Comparison of ENCODE assay signal across 19 cellular contexts in genomic region chr12:46358791-46359666, GRCh38. TPM values are rescaled to one million over a fixed set of nuclear protein-coding genes. Genes with fewer than 3 reads are reported as not detected.
A peak's percentile ranks its signal among the peaks of the same experiment; 100 is the strongest.
DNase-seq lines count a peak whose midpoint lies in the region; ATAC-seq and TF ChIP-seq lines count a peak whose summit lies in the region.
"Had no signal": no experiment of that assay in that cellular context is flagged by ENCODE, and none has a peak within 500 bp of the region (broad histone marks: within the 10 kb centered on the region; RNA-seq: fewer than 3 reads in every experiment).

No MANE protein-coding gene starts in this region.

- H3K4me1 Mint-ChIP-seq in MCF 10A (ENCODE audit: insufficient read depth, unreplicated experiment) = peaks cover 29% of the 10 kb centered on the region
- H3K4me1 Mint-ChIP-seq: neural crest cell had no signal

- no peak for ATAC-seq in SK-N-SH treated with all-trans-retinoic acid at 6 μM for 48 hours
- ATAC-seq: activated CD8-positive, alpha-beta T cell treated with anti-CD3 and anti-CD28 coated beads for 36 hours had no signal

- H3K27ac Mint-ChIP-seq in MCF 10A (ENCODE audit: low read depth, unreplicated experiment) = no peak overlapping the region
- H3K27ac Mint-ChIP-seq: activated CD8-positive, alpha-beta T cell treated with anti-CD3 and anti-CD28 coated beads for 36 hours had no signal

- intact Hi-C loops in MCF 10A (cut with micrococcal nuclease) = loop anchor here (5.0 kb wide), 1 partner anchor 207 kb away; no protein-coding TSS in a partner anchor
- intact Hi-C loops in breast epithelium (cut with DNase I; ENCODE audit: low total_unique reads) = no loop called here
- intact Hi-C loops in esophagus muscularis mucosa (cut with DNase I) = no loop called here

- TF ChIP-seq POLR2A in breast epithelium (IDR thresholded peaks at IDR 0.05) (no peak), esophagus muscularis mucosa (IDR thresholded peaks at IDR 0.05; ENCODE audit: low read depth) (no peak)

- TF ChIP-seq CTCF in MCF 10A (IDR thresholded peaks at IDR 0.05; ENCODE audit: unreplicated experiment) = no peak
- TF ChIP-seq CTCF in breast epithelium (IDR thresholded peaks at IDR 0.05) = no peak
- no peak for TF ChIP-seq CTCF in esophagus muscularis mucosa (IDR thresholded peaks at IDR 0.05)

- H3K4me1 ChIP-seq in breast epithelium = no peaks in the 10 kb centered on the region
- H3K4me1 ChIP-seq in esophagus muscularis mucosa = peaks cover 14 to 49% (median 41%) of the 10 kb centered on the region in 4 donors
- H3K4me1 ChIP-seq: HAP-1 had no signal

- H3K36me3 Mint-ChIP-seq in MCF 10A (ENCODE audit: insufficient read depth, unreplicated experiment) = peaks cover 82% of the 10 kb centered on the region

- H3K4me3 ChIP-seq in breast epithelium (no peak overlapping the region), esophagus muscularis mucosa (no peak overlapping the region)
- H3K4me3 ChIP-seq: coronary artery, HAP-1, lung, Peyer's patch, right atrium auricular region had no signal

- CTCF ChIA-PET in MCF 10A (lab: Yijun Ruan, JAX) = interaction anchor here (0.6 to 1.1 kb wide), 6 partner anchors 12 to 1124 kb away, joined by 3 to 5 read pairs (median 3); no protein-coding TSS in a partner anchor

- no peak overlapping the region for H3K4me3 Mint-ChIP-seq in MCF 10A (ENCODE audit: unreplicated experiment)
- H3K4me3 Mint-ChIP-seq: activated CD8-positive, alpha-beta T cell treated with anti-CD3 and anti-CD28 coated beads for 36 hours; neural crest cell had no signal

- TF ChIP-seq EP300 in esophagus muscularis mucosa (IDR thresholded peaks at IDR 0.05) = no peak

- no peaks in the 10 kb centered on the region for H3K9me3 Mint-ChIP-seq in MCF 10A (ENCODE audit: unreplicated experiment)
- H3K9me3 Mint-ChIP-seq: activated CD8-positive, alpha-beta T cell treated with anti-CD3 and anti-CD28 coated beads for 36 hours; neural crest cell had no signal

- no peaks in the 10 kb centered on the region for H3K27me3 Mint-ChIP-seq in MCF 10A (ENCODE audit: insufficient read depth, unreplicated experiment)
- H3K27me3 Mint-ChIP-seq: activated CD8-positive, alpha-beta T cell treated with anti-CD3 and anti-CD28 coated beads for 36 hours had no signal

- H3K36me3 ChIP-seq in breast epithelium = peaks cover 26% of the 10 kb centered on the region
- peaks cover 47 to 56% (median 56%) of the 10 kb centered on the region in 4 donors for H3K36me3 ChIP-seq in esophagus muscularis mucosa

- no peak for DNase-seq in MCF 10A (ENCODE audit: unreplicated experiment)
- no peak for DNase-seq in breast epithelium (ENCODE audit: low spot score in 2 of 2)
- DNase-seq in fibroblast of peridontal ligament (ENCODE audit: extremely low read depth) = peak; percentile 24
- DNase-seq in C1 segment of cervical spinal cord (lab: John Stamatoyannopoulos, UW) = no peak
- no peak for DNase-seq in esophagus muscularis mucosa (ENCODE audit: extremely low spot score)
- DNase-seq in SHP77 treated with DMSO at 0.1 percent for 48 hours (lab: John Stamatoyannopoulos, UW) = no peak
- no peak for DNase-seq in NCI-H2196 treated with DMSO at 0.1 percent for 48 hours (lab: John Stamatoyannopoulos, UW; ENCODE audit: unreplicated experiment)
- DNase-seq: activated CD8-positive, alpha-beta T cell treated with anti-CD3 and anti-CD28 coated beads for 36 hours; amniotic stem cell; NCI-H1092; NCI-H526 treated with DMSO at 0.1 percent for 48 hours; Peyer's patch; stomach had no signal

- H3K9me3 ChIP-seq in breast epithelium (no peaks in the 10 kb centered on the region), esophagus muscularis mucosa (no peaks in the 10 kb centered on the region)
- H3K9me3 ChIP-seq: HAP-1, Peyer's patch, right atrium auricular region, stomach had no signal

- H3K27ac ChIP-seq in breast epithelium = peak overlapping the region in 1 of 2 donors; percentile 7
- H3K27ac ChIP-seq in esophagus muscularis mucosa (replicated peaks in 1 of 4) = no peak overlapping the region
- H3K27ac ChIP-seq: coronary artery, Peyer's patch, right atrium auricular region, stomach had no signal

- BruUV-seq in MCF 10A (replicated peaks; lab: Mats Ljungman, UMichigan) = TSS peak; percentile 7

- H3K27me3 ChIP-seq in breast epithelium = no peaks in the 10 kb centered on the region
- H3K27me3 ChIP-seq in esophagus muscularis mucosa = no peaks in the 10 kb centered on the region
- H3K27me3 ChIP-seq: Peyer's patch, right atrium auricular region, stomach had no signal

- POLR2A ChIA-PET in MCF 10A (lab: Yijun Ruan, JAX) = interaction anchor here (0.5 to 5.3 kb wide), 21 partner anchors 10 to 666 kb away, joined by 3 to 129 read pairs (median 5); partner anchors contain the start of gene SLC38A1

- WGBS in esophagus muscularis mucosa = 79% methylated on average over 7 of the region's 7 CpGs

TF ChIP-seq in SK-N-SH treated with all-trans-retinoic acid at 6 μM for 48 hours, 23 proteins besides CTCF, POLR2A, EP300 and RAD21:
- no peak for TF ChIP-seq GLIS3 (CRISPR knock-in tag; IDR thresholded peaks at IDR 0.05)
- TF ChIP-seq, protein P1, sequence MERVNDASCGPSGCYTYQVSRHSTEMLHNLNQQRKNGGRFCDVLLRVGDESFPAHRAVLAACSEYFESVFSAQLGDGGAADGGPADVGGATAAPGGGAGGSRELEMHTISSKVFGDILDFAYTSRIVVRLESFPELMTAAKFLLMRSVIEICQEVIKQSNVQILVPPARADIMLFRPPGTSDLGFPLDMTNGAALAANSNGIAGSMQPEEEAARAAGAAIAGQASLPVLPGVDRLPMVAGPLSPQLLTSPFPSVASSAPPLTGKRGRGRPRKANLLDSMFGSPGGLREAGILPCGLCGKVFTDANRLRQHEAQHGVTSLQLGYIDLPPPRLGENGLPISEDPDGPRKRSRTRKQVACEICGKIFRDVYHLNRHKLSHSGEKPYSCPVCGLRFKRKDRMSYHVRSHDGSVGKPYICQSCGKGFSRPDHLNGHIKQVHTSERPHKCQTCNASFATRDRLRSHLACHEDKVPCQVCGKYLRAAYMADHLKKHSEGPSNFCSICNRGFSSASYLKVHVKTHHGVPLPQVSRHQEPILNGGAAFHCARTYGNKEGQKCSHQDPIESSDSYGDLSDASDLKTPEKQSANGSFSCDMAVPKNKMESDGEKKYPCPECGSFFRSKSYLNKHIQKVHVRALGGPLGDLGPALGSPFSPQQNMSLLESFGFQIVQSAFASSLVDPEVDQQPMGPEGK (CRISPR knock-in tag; IDR thresholded peaks at IDR 0.05; ENCODE audit: borderline replicate concordance) = peak; percentile 19; the same call in 1 of the 2 replicates
- TF ChIP-seq CSDC2 (CRISPR knock-in tag; IDR thresholded peaks at IDR 0.05) = no peak
- TF ChIP-seq ZFP30 (CRISPR knock-in tag; IDR thresholded peaks at IDR 0.05) = no peak
- no peak for TF ChIP-seq TCF4 (CRISPR knock-in tag; IDR thresholded peaks at IDR 0.05; ENCODE audit: borderline replicate concordance)
- TF ChIP-seq ZC3H10 (CRISPR knock-in tag; IDR thresholded peaks at IDR 0.05) = no peak
- no peak for TF ChIP-seq TOX (CRISPR knock-in tag; IDR thresholded peaks at IDR 0.05; ENCODE audit: borderline replicate concordance)

RNA-seq across cellular contexts. Expression of gene SLC38A2, which starts 13.5 kb away (rescaled TPM):
- total RNA-seq in MCF 10A (2022) = 817 and 1,070 TPM in 2 replicates
- 100 to 1,000 TPM; 250 to 424 (median 399) TPM for total RNA-seq in breast epithelium
- total RNA-seq in esophagus muscularis mucosa = 100 to 1,000 TPM; 177 to 241 (median 225) TPM
